In the genomic region with DNA sequence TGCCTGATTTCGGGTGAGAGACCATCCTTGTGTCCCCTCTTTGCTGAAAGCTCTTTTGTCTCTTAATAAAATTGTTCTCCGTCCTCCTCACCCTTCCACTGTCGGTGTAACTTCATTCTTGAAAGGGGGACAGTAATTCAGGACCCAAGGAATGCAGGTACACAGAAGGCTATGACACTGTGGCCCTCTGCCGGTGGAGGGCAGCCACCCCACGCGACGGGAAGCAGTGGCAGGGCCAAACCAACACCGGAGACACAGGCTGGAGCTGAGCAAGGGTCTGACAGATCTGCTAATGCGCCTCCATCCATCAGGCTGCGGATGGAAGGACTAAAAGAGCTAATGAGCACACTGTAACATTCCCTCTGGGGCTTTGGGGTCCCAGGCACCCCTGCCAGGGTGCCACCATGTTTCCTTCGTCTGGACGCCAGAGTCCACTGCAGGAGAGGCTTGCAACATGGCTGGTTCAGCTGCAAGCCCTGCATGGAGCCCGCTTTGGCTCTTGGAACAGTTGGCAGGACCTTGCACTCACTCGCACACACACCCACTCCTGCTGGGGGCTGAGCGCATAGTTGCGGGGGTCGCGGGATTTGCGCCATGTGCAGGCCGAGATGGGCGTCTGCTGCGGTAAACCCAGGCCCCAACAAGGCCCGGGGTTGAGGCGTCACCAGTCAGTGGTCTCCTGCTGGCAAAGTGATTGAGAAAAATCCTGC, we compare ENCODE assay signal across 16 cellular contexts.
A peak's percentile ranks its signal among the peaks of the same experiment; 100 is the strongest.
DNase-seq lines count a peak whose midpoint lies in the region; ATAC-seq and TF ChIP-seq lines count a peak whose summit lies in the region.
"Had no signal": no experiment of that assay in that cellular context is flagged by ENCODE, and none has a peak within 500 bp of the region (broad histone marks: within the 10 kb centered on the region; RNA-seq: fewer than 3 reads in every experiment).

No MANE protein-coding gene starts in this region.

- intact Hi-C loops in Calu3 (cut with micrococcal nuclease; ENCODE audit: unreplicated experiment) (no loop called here), Panc1 (cut with micrococcal nuclease; ENCODE audit: unreplicated experiment) (no loop called here), head of caudate nucleus (cut with DNase I) (no loop called here)

- H3K27me3 Mint-ChIP-seq in Calu3 (ENCODE audit: unreplicated experiment) (no peaks in the 10 kb centered on the region), GM23338 (ENCODE audit: insufficient read depth, low read depth, poor library complexity) (no peaks in the 10 kb centered on the region)
- H3K27me3 Mint-ChIP-seq: activated CD4-positive, alpha-beta T cell treated with anti-CD3 and anti-CD28 coated beads, Interleukin-2, amount 10 ng/mL, durations not matched to agents 7 days and 5 days had no signal

- ATAC-seq in GM23338 (peak; percentile 93), Panc1 (no peak)
- ATAC-seq: natural killer cell had no signal

- H3K4me3 ChIP-seq in GM23338 (no peak overlapping the region), Panc1 (ENCODE audit: low read depth in 2 of 2, low read length in 2 of 2) (no peak overlapping the region)
- H3K4me3 ChIP-seq: SJCRH30 had no signal

- H3K27ac Mint-ChIP-seq in Calu3 (ENCODE audit: unreplicated experiment) (no peak overlapping the region), GM23338 (no peak overlapping the region; the same call in 1 of the 2 replicates)
- H3K27ac Mint-ChIP-seq: activated CD4-positive, alpha-beta T cell treated with anti-CD3 and anti-CD28 coated beads, Interleukin-2, amount 10 ng/mL, durations not matched to agents 7 days and 5 days; natural killer cell had no signal

- POLR2A ChIA-PET in Panc1 (lab: Charles Lee), result no interaction called here

- no peak overlapping the region for H3K27ac ChIP-seq in GM23338 (ENCODE audit: low read depth)
- no peak overlapping the region for H3K27ac ChIP-seq in Panc1 (ENCODE audit: low read length)
- H3K27ac ChIP-seq: SJCRH30 had no signal

- H4K20me1 ChIP-seq in GM23338 (replicated peaks; ENCODE audit: insufficient read depth), result no peaks in the 10 kb centered on the region

- no peaks in the 10 kb centered on the region for H3K79me2 ChIP-seq in GM23338 (replicated peaks; ENCODE audit: insufficient read depth)

- BruUV-seq in Calu3 (replicated peaks; lab: Mats Ljungman, UMichigan) (no TSS peak), Panc1 (replicated peaks; lab: Mats Ljungman, UMichigan) (no TSS peak)

- H3K36me3 Mint-ChIP-seq in Calu3 (ENCODE audit: insufficient read depth, unreplicated experiment), result no peaks in the 10 kb centered on the region
- no peaks in the 10 kb centered on the region for H3K36me3 Mint-ChIP-seq in GM23338 (ENCODE audit: low read depth)
- H3K36me3 Mint-ChIP-seq: natural killer cell had no signal

- peak; percentile 48 for TF ChIP-seq CTCF in Calu3 (IDR thresholded peaks at IDR 0.05; ENCODE audit: unreplicated experiment)
- peak; percentile 52 to 64 for TF ChIP-seq CTCF in GM23338 (conservative IDR thresholded peaks at IDR 0.05; ENCODE audit: low read depth in 2 of 2)
- peak; percentile 27 for TF ChIP-seq CTCF in Panc1 (IDR thresholded peaks at IDR 0.05)

- peak overlapping the region; percentile 54 for H2AFZ ChIP-seq in GM23338

- CTCF ChIA-PET in Calu3 (lab: Charles Lee) (no interaction called here), Panc1 (lab: Charles Lee) (no interaction called here)

- in situ Hi-C loops in Panc1 (cut with HindIII; ENCODE audit: low pct_unique_long_range_greater_than_20kb, low sequenced_read_pairs), result no loop called here

- H3F3A ChIP-seq in GM23338 (replicated peaks; ENCODE audit: low read depth), result no peaks in the 10 kb centered on the region

- H3K4me2 ChIP-seq in GM23338, result no peak overlapping the region

- H3K9me3 ChIP-seq in Panc1 (ENCODE audit: control insufficient read depth, insufficient read depth, low read depth, low read length), result no peaks in the 10 kb centered on the region
- H3K9me3 ChIP-seq: SJCRH30 had no signal

- DNase-seq in Calu3 (peak; percentile 38), GM23338 (ENCODE audit: low spot score) (peak; percentile 48), Panc1 (ENCODE audit: low read depth, low spot score) (no peak), islet precursor cell (peak; percentile 81), hippocampal formation (lab: John Stamatoyannopoulos, UW) (no peak), head of caudate nucleus (no peak), A172 (ENCODE audit: low spot score) (no peak)
- DNase-seq in central memory CD4-positive, alpha-beta T cell, result no peak
- DNase-seq: activated CD4-positive, alpha-beta T cell treated with anti-CD3 and anti-CD28 coated beads, Interleukin-2, amount 10 ng/mL, durations not matched to agents 7 days and 5 days; activated T-cell treated with anti-CD3 and anti-CD28 coated beads, Interleukin-2, amount 50 U/mL, for 48 hours; effector CD4-positive, alpha-beta T cell; GOT3; natural killer cell; NCI-H1048; SJCRH30; T-helper 9 cell had no signal

- H3K27me3 ChIP-seq in GM23338 (ENCODE audit: insufficient read depth), result no peaks in the 10 kb centered on the region
- H3K27me3 ChIP-seq in Panc1 (ENCODE audit: control insufficient read depth, insufficient read depth, low read length), result no peaks in the 10 kb centered on the region
- H3K27me3 ChIP-seq: SJCRH30 had no signal

- H3K4me3 Mint-ChIP-seq in Calu3 (ENCODE audit: low read depth, unreplicated experiment) (no peak overlapping the region), GM23338 (no peak overlapping the region)
- H3K4me3 Mint-ChIP-seq: activated CD4-positive, alpha-beta T cell treated with anti-CD3 and anti-CD28 coated beads, Interleukin-2, amount 10 ng/mL, durations not matched to agents 7 days and 5 days; natural killer cell had no signal

- H3K9me3 Mint-ChIP-seq in Calu3 (ENCODE audit: low read depth, unreplicated experiment) (peaks cover 3% of the 10 kb centered on the region), GM23338 (no peaks in the 10 kb centered on the region)

- H3K4me1 ChIP-seq in GM23338 (ENCODE audit: insufficient read depth) (0 out of 2 replicates have a peak, but pooled peaks cover 3% of the 10 kb centered on the region), Panc1 (ENCODE audit: control insufficient read depth, insufficient read depth, low read length) (no peaks in the 10 kb centered on the region)
- H3K4me1 ChIP-seq: SJCRH30 had no signal

- H3K36me3 ChIP-seq in GM23338 (ENCODE audit: insufficient read depth) (no peaks in the 10 kb centered on the region), Panc1 (ENCODE audit: control insufficient read depth, insufficient read depth, low read length) (no peaks in the 10 kb centered on the region)
- H3K36me3 ChIP-seq: SJCRH30 had no signal

- no peaks in the 10 kb centered on the region for H3K9me2 ChIP-seq in GM23338 (ENCODE audit: insufficient read depth)

- H3K4me1 Mint-ChIP-seq in Calu3 (ENCODE audit: low read depth, unreplicated experiment) (peaks cover 7% of the 10 kb centered on the region), GM23338 (no peaks in the 10 kb centered on the region)
- H3K4me1 Mint-ChIP-seq: activated CD4-positive, alpha-beta T cell treated with anti-CD3 and anti-CD28 coated beads, Interleukin-2, amount 10 ng/mL, durations not matched to agents 7 days and 5 days; natural killer cell had no signal

TF ChIP-seq in GM23338, 12 proteins besides CTCF, POLR2A, EP300 and RAD21:
- TF ChIP-seq, protein P1, sequence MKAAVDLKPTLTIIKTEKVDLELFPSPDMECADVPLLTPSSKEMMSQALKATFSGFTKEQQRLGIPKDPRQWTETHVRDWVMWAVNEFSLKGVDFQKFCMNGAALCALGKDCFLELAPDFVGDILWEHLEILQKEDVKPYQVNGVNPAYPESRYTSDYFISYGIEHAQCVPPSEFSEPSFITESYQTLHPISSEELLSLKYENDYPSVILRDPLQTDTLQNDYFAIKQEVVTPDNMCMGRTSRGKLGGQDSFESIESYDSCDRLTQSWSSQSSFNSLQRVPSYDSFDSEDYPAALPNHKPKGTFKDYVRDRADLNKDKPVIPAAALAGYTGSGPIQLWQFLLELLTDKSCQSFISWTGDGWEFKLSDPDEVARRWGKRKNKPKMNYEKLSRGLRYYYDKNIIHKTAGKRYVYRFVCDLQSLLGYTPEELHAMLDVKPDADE (IDR thresholded peaks at IDR 0.05), result no peak
- TF ChIP-seq EZH2 (IDR thresholded peaks at IDR 0.05; ENCODE audit: low read depth, unreplicated experiment), result no peak
- TF ChIP-seq EZH2phosphoT487 (IDR thresholded peaks at IDR 0.05; ENCODE audit: unreplicated experiment), result no peak
- TF ChIP-seq STAT1 (IDR thresholded peaks at IDR 0.05; ENCODE audit: unreplicated experiment), result no peak
- no peak for TF ChIP-seq JUNB (IDR thresholded peaks at IDR 0.05; ENCODE audit: unreplicated experiment)
- no peak for TF ChIP-seq CREB1 (CRISPR knock-in tag; IDR thresholded peaks at IDR 0.05; ENCODE audit: low read depth)
- TF ChIP-seq NANOG (IDR thresholded peaks at IDR 0.05; ENCODE audit: borderline replicate concordance), result no peak

Comparison
In these comparisons a context has a peak if more than half of its experiments do, and no peak if none do; other contexts are left out.
1. DNase-seq: peak in Calu3 (single experiment), GM23338 (single experiment) and islet precursor cell (single experiment); none in Panc1 (single experiment), hippocampal formation (0 of 2), head of caudate nucleus (0 of 42), central memory CD4-positive, alpha-beta T cell (single experiment) and A172 (single experiment).
2. Peak in every context shown above with its lines, with median percentiles within 50 percentile points of each other: CTCF ChIP-seq.